In the genomic region with DNA sequence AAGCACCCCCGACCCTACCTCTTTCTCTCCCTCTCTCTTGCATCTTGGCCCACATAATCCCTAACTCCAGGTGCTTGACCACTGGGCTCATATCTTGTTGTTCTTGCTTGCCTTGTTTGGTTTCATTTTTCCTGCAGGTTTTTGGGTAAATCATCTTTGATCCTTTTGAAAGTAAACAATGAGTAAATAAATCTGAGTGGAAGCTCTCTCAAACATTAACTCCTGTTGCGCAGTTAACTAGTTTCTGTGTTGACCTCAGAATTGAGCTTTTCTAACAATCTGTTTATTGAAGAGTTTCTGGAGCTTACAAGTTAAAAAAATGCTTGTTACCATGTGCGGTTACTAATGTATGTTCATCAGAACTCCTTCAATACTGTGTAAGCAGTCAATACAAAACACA, we compare ENCODE assay signal across 23 cellular contexts. TPM values are rescaled to one million over a fixed set of nuclear protein-coding genes. Genes with fewer than 3 reads are reported as not detected.
DNase-seq lines count a peak whose midpoint lies in the region; ATAC-seq, FAIRE-seq and TF ChIP-seq lines count a peak whose summit lies in the region.
"Had no signal": no experiment of that assay in that cellular context is flagged by ENCODE, and none has a peak within 500 bp of the region (broad histone marks: within the 10 kb centered on the region; RNA-seq: fewer than 3 reads in every experiment).

No MANE protein-coding gene starts in this region.

- H3K36me3 ChIP-seq in Caco-2 (ENCODE audit: control insufficient read depth, insufficient read depth, low read length): no peaks in the 10 kb centered on the region
- no peaks in the 10 kb centered on the region for H3K36me3 ChIP-seq in PC-9 (ENCODE audit: low read depth)
- no peaks in the 10 kb centered on the region for H3K36me3 ChIP-seq in HepG2 (replicated peaks in 1 of 2; ENCODE audit: control insufficient read depth in 1 of 2, insufficient read depth in 2 of 2, low read length in 2 of 2)
- no peaks in the 10 kb centered on the region for H3K36me3 ChIP-seq in testis (ENCODE audit: low read depth, missing control alignments)
- no peaks in the 10 kb centered on the region for H3K36me3 ChIP-seq in heart right ventricle

- TF ChIP-seq CTCF in Caco-2 (IDR thresholded peaks at IDR 0.05; ENCODE audit: insufficient read depth in 1 of 2, low read depth in 1 of 2, low read length in 1 of 2, severe bottlenecking in 1 of 2, unreplicated experiment in 1 of 2): no peak
- TF ChIP-seq CTCF in PC-9 (conservative IDR thresholded peaks at IDR 0.05): no peak
- TF ChIP-seq CTCF in HepG2 (CRISPR knock-in tag; IDR thresholded peaks at IDR 0.05): no peak
- no peak for TF ChIP-seq CTCF in testis (IDR thresholded peaks at IDR 0.05)
- no peak for TF ChIP-seq CTCF in heart right ventricle (IDR thresholded peaks at IDR 0.05)

- H3K9me3 Mint-ChIP-seq in Caco-2 (ENCODE audit: unreplicated experiment): no peaks in the 10 kb centered on the region
- H3K9me3 Mint-ChIP-seq: GM23338, IgD-negative memory B cell had no signal

- in situ Hi-C loops in HepG2 (cut with HindIII; ENCODE audit: extremely low pct_ligation_motif_present, low pct_unique_long_range_greater_than_20kb): no loop called here

- no peak for ATAC-seq in HepG2
- ATAC-seq in heart right ventricle: no peak
- ATAC-seq: GM23338 had no signal

- H3K79me2 ChIP-seq in PC-9 (ENCODE audit: low read depth): no peaks in the 10 kb centered on the region
- no peaks in the 10 kb centered on the region for H3K79me2 ChIP-seq in HepG2 (ENCODE audit: insufficient read depth, low read length)

- no peak; a peak in 1 of 4 replicates for TF ChIP-seq EP300 in HepG2 (IDR thresholded peaks at IDR 0.05; ENCODE audit: low read depth in 2 of 2, low read length in 2 of 2)
- TF ChIP-seq EP300 in HepG2 (CRISPR knock-in tag; IDR thresholded peaks at IDR 0.05; ENCODE audit: borderline replicate concordance): no peak

- BruUV-seq in Caco-2 (replicated peaks; lab: Mats Ljungman, UMichigan) (no TSS peak), PC-9 (replicated peaks; lab: Mats Ljungman, UMichigan) (no TSS peak), HepG2 (replicated peaks; lab: Mats Ljungman, UMichigan) (no TSS peak)

- CTCF ChIA-PET in Caco-2 (lab: Charles Lee): interaction anchor here (0.7 kb wide), 3 partner anchors 16 to 178 kb away, joined by 3 to 7 read pairs (median 6); no protein-coding TSS in a partner anchor
- CTCF ChIA-PET in PC-9 (lab: Charles Lee): no interaction called here
- CTCF ChIA-PET in HepG2 (lab: Yijun Ruan, JAX; ENCODE audit: low intra/inter-chr PET ratio, low total read pairs): no interaction called here

- H3K4me1 ChIP-seq in Caco-2 (peaks cover 62% of the 10 kb centered on the region), PC-9 (replicated peaks; ENCODE audit: insufficient read depth) (peaks cover 34% of the 10 kb centered on the region), HepG2 (ENCODE audit: insufficient read depth, low read length) (peaks cover 74% of the 10 kb centered on the region), testis (peaks cover 22% of the 10 kb centered on the region), heart right ventricle (peaks cover 0 to 12% (median 9%) of the 10 kb centered on the region in 9 donors)

- H4K20me1 ChIP-seq in PC-9 (ENCODE audit: insufficient read depth): no peaks in the 10 kb centered on the region
- H4K20me1 ChIP-seq in HepG2 (ENCODE audit: insufficient read depth, low read length): no peaks in the 10 kb centered on the region

- no peak for TF ChIP-seq RAD21 in HepG2 (CRISPR knock-in tag; IDR thresholded peaks at IDR 0.05)

- POLR2A ChIA-PET in Caco-2 (lab: Charles Lee): no interaction called here
- POLR2A ChIA-PET in PC-9 (lab: Charles Lee; ENCODE audit: unreplicated experiment): no interaction called here
- POLR2A ChIA-PET in HepG2 (lab: Yijun Ruan, JAX): interaction anchor here (0.7 to 1.0 kb wide), 2 partner anchors 15 to 21 kb away, joined by 3 to 6 read pairs; no protein-coding TSS in a partner anchor

- FAIRE-seq in HepG2 (lab: Jason Lieb, UNC): no peak
- FAIRE-seq: A204.1, GM12891, HTR-8/SVneo had no signal

- H3F3A ChIP-seq in PC-9 (ENCODE audit: insufficient read depth, low read depth): peaks cover 13% of the 10 kb centered on the region

- peak overlapping the region; percentile 53 for H3K27ac Mint-ChIP-seq in Caco-2 (ENCODE audit: unreplicated experiment)
- H3K27ac Mint-ChIP-seq: CD4-positive, CD25-positive, alpha-beta regulatory T cell; GM23338; IgD-negative memory B cell had no signal

- H2AFZ ChIP-seq in PC-9 (no peak overlapping the region), HepG2 (ENCODE audit: low read length) (no peak overlapping the region)
- H2AFZ ChIP-seq: GM23338 had no signal

- TF ChIP-seq POLR2A in HepG2 (IDR thresholded peaks at IDR 0.05; ENCODE audit: insufficient read depth in 1 of 2, low read depth in 2 of 2, low read length in 2 of 2) (no peak), testis (IDR thresholded peaks at IDR 0.05) (no peak)

- no peaks in the 10 kb centered on the region for H3K27me3 ChIP-seq in Caco-2 (replicated peaks; ENCODE audit: control insufficient read depth, insufficient read depth, low read length)
- H3K27me3 ChIP-seq in PC-9 (ENCODE audit: insufficient read depth, low read depth): no peaks in the 10 kb centered on the region
- no peaks in the 10 kb centered on the region for H3K27me3 ChIP-seq in HepG2 (ENCODE audit: control insufficient read depth in 1 of 2, insufficient read depth in 2 of 2, low read length in 2 of 2)
- H3K27me3 ChIP-seq in testis: no peaks in the 10 kb centered on the region
- H3K27me3 ChIP-seq in heart right ventricle: no peaks in the 10 kb centered on the region

- H3K9me3 ChIP-seq in Caco-2 (no peaks in the 10 kb centered on the region), PC-9 (ENCODE audit: insufficient read depth, low read depth) (no peaks in the 10 kb centered on the region), HepG2 (ENCODE audit: low read length) (no peaks in the 10 kb centered on the region), testis (no peaks in the 10 kb centered on the region), heart right ventricle (no peaks in the 10 kb centered on the region)
- H3K9me3 ChIP-seq: SK-N-SH had no signal

- H3K4me1 Mint-ChIP-seq in Caco-2 (ENCODE audit: low read depth, unreplicated experiment): peaks cover 43% of the 10 kb centered on the region
- H3K4me1 Mint-ChIP-seq: CD4-positive, CD25-positive, alpha-beta regulatory T cell; IgD-negative memory B cell had no signal

- H3K4me3 ChIP-seq in Caco-2 (ENCODE audit: low read depth, low read length): no peak overlapping the region
- no peak overlapping the region for H3K4me3 ChIP-seq in PC-9
- H3K4me3 ChIP-seq in HepG2 (replicated peaks in 1 of 3; ENCODE audit: insufficient read depth in 1 of 3, low read depth in 2 of 3, low read length in 3 of 3): no peak overlapping the region
- no peak overlapping the region for H3K4me3 ChIP-seq in testis
- no peak overlapping the region for H3K4me3 ChIP-seq in heart right ventricle
- H3K4me3 ChIP-seq: GM23338 had no signal

- peaks cover 4% of the 10 kb centered on the region for H3K36me3 Mint-ChIP-seq in Caco-2 (ENCODE audit: insufficient read depth, unreplicated experiment)
- H3K36me3 Mint-ChIP-seq: CD4-positive, CD25-positive, alpha-beta regulatory T cell had no signal

- peak overlapping the region; percentile 7 for H3K4me3 Mint-ChIP-seq in Caco-2 (ENCODE audit: unreplicated experiment)
- H3K4me3 Mint-ChIP-seq: CD4-positive, CD25-positive, alpha-beta regulatory T cell; GM23338; IgD-negative memory B cell had no signal

- no peaks in the 10 kb centered on the region for H3K9me2 ChIP-seq in PC-9 (ENCODE audit: insufficient read depth)
- H3K9me2 ChIP-seq: SK-N-SH had no signal

- DNase-seq in Caco-2 (peak; percentile 28 to 67), PC-9 (peak in 1 of 2 experiments; percentile 58), HepG2 (ENCODE audit: low spot score) (peak; percentile 27), testis (no peak), GOT3 (lab: John Stamatoyannopoulos, UW) (no peak), heart right ventricle (no peak), SHP77 (lab: John Stamatoyannopoulos, UW) (no peak)
- DNase-seq: CD4-positive, CD25-positive, alpha-beta regulatory T cell; DMS 273 treated with DMSO at 0.1 percent for 48 hours; HCEC 1CT; NCI-H1417; NCI-H1694 treated with DMSO at 0.1 percent for 48 hours; NCI-H446; NCI-H526 treated with DMSO at 0.1 percent for 48 hours; OCI-M1; RPMI8226; SIG-M5; SK-N-SH had no signal

- 10% methylated on average over 3 of the region's 3 CpGs for WGBS in HepG2 (ENCODE audit: low lambda C conversion rate)
- WGBS in testis, 2 donors: 92 to 97% methylated on average over 3 of the region's 3 CpGs
- WGBS in heart right ventricle, 2 donors: 80 to 99% methylated on average over 3 of the region's 3 CpGs

- H3K27ac ChIP-seq in PC-9: peak overlapping the region; percentile 29; the same call in 1 of the 2 replicates
- H3K27ac ChIP-seq in HepG2 (ENCODE audit: extremely low read length, insufficient read depth, low read length): no peak overlapping the region
- peak overlapping the region; percentile 84 to 94 for H3K27ac ChIP-seq in testis
- no peak overlapping the region for H3K27ac ChIP-seq in heart right ventricle

- H3K9ac ChIP-seq in HepG2 (ENCODE audit: insufficient read depth, low read depth, low read length): no peak overlapping the region
- H3K9ac ChIP-seq: SK-N-SH had no signal

- H3K4me2 ChIP-seq in PC-9 (peak overlapping the region; percentile 38), HepG2 (ENCODE audit: low read depth, low read length) (no peak overlapping the region)
- H3K4me2 ChIP-seq: GM23338, SK-N-SH had no signal

- intact Hi-C loops in Caco-2 (cut with micrococcal nuclease; ENCODE audit: unreplicated experiment) (no loop called here), PC-9 (cut with micrococcal nuclease; ENCODE audit: unreplicated experiment) (no loop called here), HepG2 (cut with micrococcal nuclease; ENCODE audit: unreplicated experiment) (no loop called here), testis (cut with DNase I; ENCODE audit: low total_unique reads) (no loop called here), heart right ventricle (cut with DNase I) (loop anchor here in 1 of 10 donors (5.0 kb wide), 1 partner anchor 181 kb away; no protein-coding TSS in a partner anchor)

- H3K27me3 Mint-ChIP-seq in Caco-2 (ENCODE audit: insufficient read depth, unreplicated experiment): no peaks in the 10 kb centered on the region

RNA-seq across cellular contexts. Expression of a gene that starts 38.8 kb away (rescaled TPM):
- total RNA-seq in Caco-2 (2022) (247 and 272 TPM in 2 replicates), PC-9 (2021) (30.5 and 32.4 TPM in 2 replicates), HepG2 (2016; rRNA removed; fragmentation: Illumina TruSeq; extraction: Trizol) (1.1 and 1.4 TPM in 2 replicates), testis (100 to 1,000 TPM; 401 to 461 TPM), heart right ventricle (10 to 100 TPM; 38.1 to 95.7 (median 72.7) TPM)
- total RNA-seq in HepG2 (2016; cell fraction: cytosol; rRNA removed; fragmentation: Illumina TruSeq; extraction: Trizol; ENCODE audit: low read depth): 0.18 and 0.51 TPM in 2 replicates
- 1.1 and 1.7 TPM in 2 replicates for total RNA-seq in HepG2 (2016; cell fraction: insoluble cytoplasmic fraction; rRNA removed; fragmentation: Illumina TruSeq; extraction: Trizol)
- 1.1 and 1.3 TPM in 2 replicates for total RNA-seq in HepG2 (2016; cell fraction: membrane; rRNA removed; fragmentation: Illumina TruSeq; extraction: Trizol)
- 1.6 and 3.7 TPM in 2 replicates for total RNA-seq in HepG2 (2016; cell fraction: nucleus; rRNA removed; fragmentation: Illumina TruSeq; extraction: Trizol)
- polyA plus RNA-seq in HepG2 (2011; rRNA removed) (0.59 and 0.78 TPM in 2 replicates), testis (ENCODE audit: insufficient read depth, low read depth, low replicate concordance) (224 TPM), heart right ventricle (10 to 100 TPM; 32.5 to 57.9 TPM)
- polyA plus RNA-seq in HepG2 (2011; cell fraction: cytosol; rRNA removed): 0.46 and 0.50 TPM in 2 replicates
- 0.61 and 0.97 TPM in 2 replicates for polyA plus RNA-seq in HepG2 (2011; cell fraction: nucleus; rRNA removed)
- polyA plus RNA-seq in HepG2 (2012): 0.48 and 1.6 TPM in 2 replicates
- polyA plus RNA-seq in HepG2 (2016; cell fraction: cytosol; fragmentation: Illumina TruSeq; extraction: Trizol; ENCODE audit: low read depth): 0.29 and 0.53 TPM in 2 replicates
- 0.73 and 1.3 TPM in 2 replicates for polyA plus RNA-seq in HepG2 (2016; cell fraction: insoluble cytoplasmic fraction; fragmentation: Illumina TruSeq; extraction: Trizol; ENCODE audit: low read depth)
- polyA plus RNA-seq in HepG2 (2016; cell fraction: membrane; fragmentation: Illumina TruSeq; extraction: Trizol; ENCODE audit: low read depth): 0.34 and 0.39 TPM in 2 replicates
- polyA plus RNA-seq in HepG2 (2016; cell fraction: nucleus; fragmentation: Illumina TruSeq; extraction: Trizol; ENCODE audit: insufficient read depth, low read depth): 1.2 and 2.1 TPM in 2 replicates
- polyA minus RNA-seq in HepG2 (2011; rRNA and poly(A)+ RNA removed; ENCODE audit: low replicate concordance): 1.6 and 8.6 TPM in 2 replicates
- 0.70 and 2.7 TPM in 2 replicates for polyA minus RNA-seq in HepG2 (2011; cell fraction: cytosol; rRNA and poly(A)+ RNA removed)
- 2.4 and 3.5 TPM in 2 replicates for polyA minus RNA-seq in HepG2 (2011; cell fraction: nucleus; rRNA and poly(A)+ RNA removed)

Comparison
In these comparisons a context has a peak if more than half of its experiments do, and no peak if none do; other contexts are left out.
1. DNase-seq: peak in Caco-2 (2 of 2) and HepG2 (single experiment); none in testis (single experiment), GOT3 (single experiment), heart right ventricle (0 of 2) and SHP77 (0 of 2).
2. H3K27ac ChIP-seq: peak in PC-9 (single experiment) and testis (2 of 2); none in HepG2 (single experiment) and heart right ventricle (0 of 10).